Comparison of ENCODE assay signal across 11 cellular contexts in the genomic region with DNA sequence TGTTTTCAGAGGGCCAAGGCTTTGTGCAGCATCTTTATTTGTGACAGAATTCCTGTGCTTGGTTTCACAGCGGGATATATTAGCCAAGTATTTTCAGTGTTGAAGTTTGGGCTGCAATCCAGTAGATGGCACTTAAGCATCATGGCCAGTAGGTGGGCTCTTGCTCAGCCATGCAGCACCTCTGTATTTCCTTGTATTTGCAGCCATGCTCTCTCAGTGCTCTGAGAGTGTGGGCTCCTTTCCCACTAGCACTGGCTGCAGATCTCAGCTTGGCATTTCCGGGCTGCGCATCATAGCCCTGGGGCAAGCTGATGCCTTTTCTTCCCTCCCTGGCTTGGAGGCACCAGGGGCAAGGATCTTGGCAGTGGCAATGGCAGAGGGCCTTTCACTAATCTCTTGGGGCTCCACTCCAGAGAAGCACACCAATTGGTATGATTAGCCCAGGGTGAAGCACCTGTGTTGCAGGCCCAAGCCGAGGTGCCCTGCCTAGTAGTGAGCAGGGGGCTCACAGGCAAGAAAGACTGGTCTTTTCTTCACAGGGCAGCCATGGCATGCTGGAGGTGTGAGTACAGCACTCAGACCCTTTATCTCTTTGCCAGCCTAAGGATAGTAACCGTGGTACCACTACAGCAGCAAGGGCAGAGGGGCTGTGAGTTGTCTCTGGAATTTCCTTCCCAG. TPM values are rescaled to one million over a fixed set of nuclear protein-coding genes. Genes with fewer than 3 reads are reported as not detected.
DNase-seq lines count a peak whose midpoint lies in the region; ATAC-seq and TF ChIP-seq lines count a peak whose summit lies in the region.
"Had no signal": no experiment of that assay in that cellular context is flagged by ENCODE, and none has a peak within 500 bp of the region (broad histone marks: within the 10 kb centered on the region; RNA-seq: fewer than 3 reads in every experiment).

No MANE protein-coding gene starts in this region.

- 97 to 99% methylated on average over 4 to 5 of the region's 5 CpGs for WGBS in tibial nerve, 2 donors

- no peak overlapping the region for H3K4me3 Mint-ChIP-seq in CD4-positive, alpha-beta memory T cell

- H3K36me3 ChIP-seq in CD4-positive, alpha-beta memory T cell (ENCODE audit: insufficient read depth, low read length) = no peaks in the 10 kb centered on the region
- no peaks in the 10 kb centered on the region for H3K36me3 ChIP-seq in tibial nerve

- peaks cover 0 to 1% of the 10 kb centered on the region in 2 donors for H3K27me3 Mint-ChIP-seq in CD4-positive, alpha-beta memory T cell

- in situ Hi-C loops in SK-MEL-5 (cut with HindIII; ENCODE audit: low pct_unique_long_range_greater_than_20kb, low sequenced_read_pairs) = no loop called here

- DNase-seq in SK-MEL-5 (ENCODE audit: low read depth, low spot score) (peak; percentile 57), left lobe of liver (ENCODE audit: low spot score) (no peak), middle frontal gyrus (ENCODE audit: extremely low spot score, low spot score) (no peak), tibial nerve (ENCODE audit: low spot score in 2 of 2) (no peak)
- no peak for DNase-seq in CD4-positive, alpha-beta memory T cell
- DNase-seq: activated T-cell treated with anti-CD3 and anti-CD28 coated beads for 4 hours, dorsolateral prefrontal cortex had no signal

- H3K27ac Mint-ChIP-seq in CD4-positive, alpha-beta memory T cell = no peak overlapping the region

- TF ChIP-seq POLR2A in tibial nerve (IDR thresholded peaks at IDR 0.05) = no peak

- H3K4me1 ChIP-seq in CD4-positive, alpha-beta memory T cell (ENCODE audit: insufficient read depth, low read length) = no peaks in the 10 kb centered on the region
- H3K4me1 ChIP-seq in tibial nerve = no peaks in the 10 kb centered on the region

- TF ChIP-seq RAD21 in Ishikawa (IDR thresholded peaks at IDR 0.05; ENCODE audit: low read depth) = peak; percentile 65

- peak; percentile 31 for TF ChIP-seq CTCF in GM12875 (IDR thresholded peaks at IDR 0.05; ENCODE audit: borderline replicate concordance, insufficient read depth, low read depth, low read length)
- no peak for TF ChIP-seq CTCF in tibial nerve (IDR thresholded peaks at IDR 0.05)

- H3K4me3 ChIP-seq in GM12875 (ENCODE audit: low read depth, low read length) (no peak overlapping the region), tibial nerve (no peak overlapping the region)
- H3K4me3 ChIP-seq in CD4-positive, alpha-beta memory T cell (ENCODE audit: low read length in 2 of 2) = no peak overlapping the region
- H3K4me3 ChIP-seq: dorsolateral prefrontal cortex had no signal

- ATAC-seq in left lobe of liver (peak; percentile 34), HG03378 (IDR thresholded peaks at IDR 0.05; ENCODE audit: unreplicated experiment) (no peak)

- peaks cover 0 to 9% (median 2%) of the 10 kb centered on the region in 8 donors for H3K9me3 Mint-ChIP-seq in CD4-positive, alpha-beta memory T cell

- no peaks in the 10 kb centered on the region for H3K27me3 ChIP-seq in CD4-positive, alpha-beta memory T cell (ENCODE audit: insufficient read depth, low read length)
- no peaks in the 10 kb centered on the region for H3K27me3 ChIP-seq in tibial nerve

- no peak overlapping the region for H3K27ac ChIP-seq in CD4-positive, alpha-beta memory T cell (ENCODE audit: low read depth, low read length)
- no peak overlapping the region for H3K27ac ChIP-seq in tibial nerve
- H3K27ac ChIP-seq: dorsolateral prefrontal cortex had no signal

- H3K9me3 ChIP-seq in CD4-positive, alpha-beta memory T cell (ENCODE audit: control insufficient read depth in 1 of 2, low read length in 2 of 2) = no peaks in the 10 kb centered on the region
- no peaks in the 10 kb centered on the region for H3K9me3 ChIP-seq in tibial nerve

- CTCF ChIA-PET in CD4-positive, alpha-beta memory T cell (lab: Charles Lee; ENCODE audit: partially characterized antibody) = interaction anchor here (1.8 kb wide), 1 partner anchor 11 kb away, joined by 7 read pairs; no protein-coding TSS in a partner anchor

- intact Hi-C loops in CD4-positive, alpha-beta memory T cell (cut with micrococcal nuclease) = no loop called here

- no peaks in the 10 kb centered on the region for H3K36me3 Mint-ChIP-seq in CD4-positive, alpha-beta memory T cell

- POLR2A ChIA-PET in CD4-positive, alpha-beta memory T cell (lab: Charles Lee; ENCODE audit: partially characterized antibody) = no interaction called here

- no peak for TF ChIP-seq EP300 in Ishikawa (IDR thresholded peaks at IDR 0.05; ENCODE audit: borderline replicate concordance)
- no peak for TF ChIP-seq EP300 in tibial nerve (IDR thresholded peaks at IDR 0.05)

- H3K4me1 Mint-ChIP-seq in CD4-positive, alpha-beta memory T cell = peaks cover 0 to 5% (median 0%) of the 10 kb centered on the region in 4 donors

TF ChIP-seq in Ishikawa, 13 proteins besides CTCF, POLR2A, EP300 and RAD21:
- TF ChIP-seq ZBTB7A (IDR thresholded peaks at IDR 0.05; ENCODE audit: low read depth) (no peak), CREB1 (IDR thresholded peaks at IDR 0.05; ENCODE audit: low read depth) (no peak), NFIC (IDR thresholded peaks at IDR 0.05) (no peak), REST (IDR thresholded peaks at IDR 0.05; ENCODE audit: low read depth) (no peak), TAF1 (IDR thresholded peaks at IDR 0.05; ENCODE audit: low read depth) (no peak), CEBPB (IDR thresholded peaks at IDR 0.05) (no peak), MAX (IDR thresholded peaks at IDR 0.05) (no peak), EGR1 (IDR thresholded peaks at IDR 0.05) (no peak), YY1 (IDR thresholded peaks at IDR 0.05; ENCODE audit: low read depth) (no peak), TEAD4 (IDR thresholded peaks at IDR 0.05) (no peak), FOXM1 (IDR thresholded peaks at IDR 0.05; ENCODE audit: borderline replicate concordance, low read depth) (no peak), USF1 (IDR thresholded peaks at IDR 0.05) (no peak), TCF12 (IDR thresholded peaks at IDR 0.05; ENCODE audit: low read depth) (no peak)

RNA-seq across cellular contexts. Expression of gene SLCO6A1, which starts 48.3 kb away (rescaled TPM):
- not detected in 2 replicates for total RNA-seq in SK-MEL-5 (2014; rRNA removed; shearing (Covaris generic))
- polyA plus RNA-seq in SK-MEL-5 (2015; cell fraction: cytosol; rRNA removed) = not detected in 2 replicates
- not detected in 2 replicates for polyA plus RNA-seq in SK-MEL-5 (2015; cell fraction: nucleus; rRNA removed)
- not detected for total RNA-seq in left lobe of liver
- total RNA-seq in CD4-positive, alpha-beta memory T cell = not detected
- not detected for polyA plus RNA-seq in CD4-positive, alpha-beta memory T cell
- total RNA-seq in tibial nerve = not detected
- total RNA-seq: dorsolateral prefrontal cortex had no signal
- polyA plus RNA-seq: keratinocyte had no signal
